ENCODE assay signal across 18 cellular contexts in the genomic region with DNA sequence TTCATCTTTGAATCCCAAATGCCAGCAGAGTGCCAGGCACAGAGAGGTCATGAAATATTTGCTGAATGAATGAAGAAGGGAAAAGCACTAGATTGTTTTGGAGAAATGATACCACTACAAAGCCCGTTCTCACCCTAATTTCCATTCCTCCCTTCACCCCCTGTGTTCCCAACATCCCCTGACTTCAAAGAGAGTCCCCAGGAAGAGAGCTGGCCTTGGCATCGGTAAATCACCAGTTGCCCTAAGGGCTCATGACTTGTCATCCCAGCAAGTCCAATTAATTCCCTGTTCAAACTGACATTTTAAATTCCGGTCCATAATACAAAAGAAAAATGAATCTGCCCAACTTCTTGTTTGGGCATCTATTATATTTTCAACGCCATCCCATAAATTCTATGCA.
"Had no signal": no experiment of that assay in that cellular context is flagged by ENCODE, and none has a peak within 500 bp of the region (broad histone marks: within the 10 kb centered on the region; RNA-seq: fewer than 3 reads in every experiment).

No MANE protein-coding gene starts in this region.

- H3K27ac Mint-ChIP-seq: activated naive CD8-positive, alpha-beta T cell treated with anti-CD3 and anti-CD28 coated beads, Interleukin-2, amount 50 U/mL, for 24 hours; naive thymus-derived CD8-positive, alpha-beta T cell; T-helper 2 cell treated with Interferon-gamma antibody and Interleukin-4, amounts not matched to agents 5 μg/mL and 100 μg/mL, for 36 hours had no signal

- H3K36me3 Mint-ChIP-seq: naive thymus-derived CD8-positive, alpha-beta T cell had no signal

- H3K36me3 ChIP-seq: right lobe of liver, spleen, thoracic aorta had no signal

- DNase-seq: activated CD4-positive, alpha-beta T cell treated with anti-CD3 and anti-CD28 coated beads, Interleukin-2, amount 50 U/mL, for 4 hours; activated naive CD4-positive, alpha-beta T cell; activated naive CD8-positive, alpha-beta T cell treated with anti-CD3 and anti-CD28 coated beads, Interleukin-2, amount 50 U/mL, for 24 hours; activated T-cell treated with anti-CD3 and anti-CD28 coated beads for 4 hours; aorta; erythroblast; naive thymus-derived CD8-positive, alpha-beta T cell; occipital lobe; right lobe of liver; SW 1271 had no signal

- FAIRE-seq: bronchial epithelial cell, islet of Langerhans, urothelium cell line had no signal

- H3K4me1 ChIP-seq: right lobe of liver, spleen had no signal

- H3K9me3 Mint-ChIP-seq: activated naive CD8-positive, alpha-beta T cell treated with anti-CD3 and anti-CD28 coated beads, Interleukin-2, amount 50 U/mL, for 24 hours; naive thymus-derived CD8-positive, alpha-beta T cell; T-helper 2 cell treated with Interferon-gamma antibody and Interleukin-4, amounts not matched to agents 5 μg/mL and 100 μg/mL, for 36 hours had no signal

- H3K4me3 ChIP-seq: right lobe of liver, spleen, thoracic aorta had no signal

- H3K27ac ChIP-seq: spleen, thoracic aorta had no signal

- ATAC-seq: activated CD4-positive, CD25-positive, alpha-beta regulatory T cell treated with anti-CD3 and anti-CD28 coated beads, Interleukin-2, amount 50 U/mL, for 24 hours; activated naive CD8-positive, alpha-beta T cell treated with anti-CD3 and anti-CD28 coated beads, Interleukin-2, amount 50 U/mL, for 24 hours; left lobe of liver; naive thymus-derived CD8-positive, alpha-beta T cell had no signal

- H3K27me3 ChIP-seq: right lobe of liver, spleen had no signal

- H3K9me3 ChIP-seq: right lobe of liver, spleen, thoracic aorta had no signal
